In the genomic region with DNA sequence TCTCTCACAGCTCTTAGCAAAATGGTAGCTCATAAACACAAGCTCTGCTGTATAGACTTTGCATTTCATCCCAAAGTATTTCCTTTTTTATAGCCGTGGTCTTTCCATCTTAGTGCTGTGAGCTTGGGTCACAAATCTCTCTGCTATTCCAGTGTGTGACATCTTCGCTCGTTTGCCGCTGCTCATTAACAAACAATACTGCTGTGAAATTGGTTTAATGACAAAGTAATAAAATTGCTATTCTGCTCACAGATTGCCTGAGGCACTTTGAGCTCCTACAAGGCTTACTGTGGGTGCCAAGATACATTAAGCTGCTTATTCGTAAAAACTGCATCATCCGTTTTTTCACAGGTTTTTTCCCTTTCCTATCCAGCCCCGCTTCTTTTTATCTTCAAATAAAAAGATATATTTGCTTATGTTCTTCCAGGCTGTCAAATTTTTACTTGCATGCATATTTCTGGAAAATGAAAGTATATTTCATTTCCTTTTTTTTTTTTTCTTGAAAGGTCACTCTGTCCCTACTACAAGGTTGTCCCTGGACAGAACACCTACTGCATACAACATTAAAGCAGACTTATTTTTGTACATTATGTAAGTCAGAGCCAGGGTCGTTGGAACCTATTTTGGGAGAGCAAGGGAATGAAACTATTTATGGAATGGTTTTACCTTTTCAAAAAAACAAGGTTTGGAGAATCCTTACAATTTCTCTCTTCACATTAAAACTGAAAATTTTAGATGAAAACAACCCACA, we compare ENCODE assay signal across 23 cellular contexts.
DNase-seq lines count a peak whose midpoint lies in the region; ATAC-seq, FAIRE-seq and TF ChIP-seq lines count a peak whose summit lies in the region.
"Had no signal": no experiment of that assay in that cellular context is flagged by ENCODE, and none has a peak within 500 bp of the region (broad histone marks: within the 10 kb centered on the region; RNA-seq: fewer than 3 reads in every experiment).

No MANE protein-coding gene starts in this region.

- no peak overlapping the region for H3K4me3 ChIP-seq in left ventricle myocardium inferior
- H3K4me3 ChIP-seq: coronary artery, K562, pancreas had no signal

- intact Hi-C loops in left ventricle myocardium inferior (cut with micrococcal nuclease), result no loop called here
- intact Hi-C loops in Right ventricle myocardium superior (cut with DNase I), result no loop called here

- no peak for DNase-seq in left ventricle myocardium inferior
- no peak for DNase-seq in Right ventricle myocardium superior
- peak; percentile 70 for DNase-seq in NCI-H146 treated with DMSO at 0.1 percent for 48 hours (lab: John Stamatoyannopoulos, UW; ENCODE audit: unreplicated experiment)
- peak in 2 of 61 donors; percentile 13 to 17 for DNase-seq in caudate nucleus (lab: John Stamatoyannopoulos, UW)
- DNase-seq in D721Med (ENCODE audit: insufficient read length, low spot score), result no peak
- no peak for DNase-seq in AG20443 (ENCODE audit: low spot score)
- no peak for DNase-seq in Ammon's horn (ENCODE audit: low spot score)
- DNase-seq in inferior parietal cortex (ENCODE audit: extremely low spot score), result no peak
- DNase-seq: activated CD8-positive, alpha-beta T cell treated with anti-CD3 and anti-CD28 coated beads for 36 hours; activated gamma-delta T cell treated with Interleukin-2 at 50 U/mL for 16 hours; brain microvascular endothelial cell; DMS 273 treated with DMSO at 0.1 percent for 48 hours; GDM1; midbrain; MV-4-11; pancreas; stimulated activated CD8-positive, alpha-beta memory T cell treated with anti-CD3 and anti-CD28 coated beads, Interleukin-4, amount 100 ng/mL, for 48 hours had no signal

- no peaks in the 10 kb centered on the region for H3K9me3 ChIP-seq in left ventricle myocardium inferior (replicated peaks)
- H3K9me3 ChIP-seq: pancreas had no signal

- no peak for TF ChIP-seq CTCF in left ventricle myocardium inferior (IDR thresholded peaks at IDR 0.05; ENCODE audit: borderline replicate concordance)
- TF ChIP-seq CTCF in D721Med (IDR thresholded peaks at IDR 0.05; ENCODE audit: insufficient read depth, missing control alignments), result no peak

- H3K4me1 ChIP-seq in left ventricle myocardium inferior, result peaks cover 44% of the 10 kb centered on the region
- H3K4me1 ChIP-seq: pancreas had no signal

- H3K36me3 ChIP-seq in left ventricle myocardium inferior, result no peaks in the 10 kb centered on the region
- H3K36me3 ChIP-seq: brain microvascular endothelial cell, pancreas had no signal

- no peak for FAIRE-seq in D721Med (lab: Jason Lieb, UNC)
- FAIRE-seq: endometrium, K562, pancreas had no signal

- no peak for ATAC-seq in Right ventricle myocardium superior (ENCODE audit: poor library complexity)
- ATAC-seq: activated CD4-positive, CD25-positive, alpha-beta regulatory T cell treated with anti-CD3 and anti-CD28 coated beads, Interleukin-2, amount 50 U/mL, for 24 hours; activated CD8-positive, alpha-beta T cell treated with anti-CD3 and anti-CD28 coated beads for 36 hours; K562; natural killer cell treated with Interleukin-12 subunit alpha and Interleukin-12 subunit beta and Interleukin-15 and Interleukin-18, amount 100 ng/mL, for 72 hours; pancreas; sciatic nerve had no signal

- H3K27ac ChIP-seq in left ventricle myocardium inferior (replicated peaks) (peak overlapping the region; percentile 54), caudate nucleus (ENCODE audit: low read depth, low read length) (peak overlapping the region; percentile 29)
- H3K27ac ChIP-seq: brain microvascular endothelial cell, coronary artery, pancreas had no signal

- no peaks in the 10 kb centered on the region for H3K27me3 ChIP-seq in left ventricle myocardium inferior (ENCODE audit: low read depth)
- H3K27me3 ChIP-seq: brain microvascular endothelial cell, pancreas had no signal
